Comparison of ENCODE assay signal across 25 cellular contexts in genomic region chr5:62419609-62420008, GRCh38.
"Had no signal": no experiment of that assay in that cellular context is flagged by ENCODE, and none has a peak within 500 bp of the region (broad histone marks: within the 10 kb centered on the region; RNA-seq: fewer than 3 reads in every experiment).

No MANE protein-coding gene starts in this region.

- H3K4me1 Mint-ChIP-seq: mesothelial cell of epicardium had no signal

- H3K9me3 Mint-ChIP-seq: immature natural killer cell, mesothelial cell of epicardium had no signal

- H3K27ac Mint-ChIP-seq: immature natural killer cell, mesothelial cell of epicardium had no signal

- H3K36me3 ChIP-seq: esophagus muscularis mucosa, gastroesophageal sphincter, heart left ventricle had no signal

- H3K27me3 ChIP-seq: dorsolateral prefrontal cortex, esophagus muscularis mucosa, foreskin keratinocyte, gastroesophageal sphincter, heart left ventricle, hepatocyte had no signal

- H3K9me3 ChIP-seq: esophagus muscularis mucosa, gastroesophageal sphincter, heart left ventricle, lower lobe of right lung, mucosa of descending colon had no signal

- H3K4me1 ChIP-seq: foreskin keratinocyte, lower lobe of right lung had no signal

- ATAC-seq: foreskin keratinocyte, gastroesophageal sphincter, left colon, left lobe of liver, lower lobe of right lung, mucosa of descending colon had no signal

- H3K36me3 Mint-ChIP-seq: immature natural killer cell had no signal

- DNase-seq: dermis blood vessel endothelial cell; dorsolateral prefrontal cortex; effector CD4-positive, alpha-beta T cell; effector memory CD4-positive, alpha-beta T cell; foreskin keratinocyte; heart left ventricle; hypothalamus; immature natural killer cell; islet precursor cell; kidney; kidney glomerular epithelial cell; left colon; left ventricle myocardium superior; lower lobe of right lung; mesenchymal stem cell; mucosa of descending colon had no signal

- H3K4me3 Mint-ChIP-seq: immature natural killer cell, mesothelial cell of epicardium had no signal

- H2AFZ ChIP-seq: hepatocyte had no signal

- H3K4me2 ChIP-seq: hepatocyte had no signal

- H3K4me3 ChIP-seq: coronary artery, dorsolateral prefrontal cortex, esophagus muscularis mucosa, gastroesophageal sphincter, heart left ventricle, hepatocyte, lower lobe of right lung, mucosa of descending colon had no signal

- FAIRE-seq: colon, endothelial cell of umbilical vein, frontal cortex, kidney had no signal

- H3K27ac ChIP-seq: coronary artery, dorsolateral prefrontal cortex, esophagus muscularis mucosa, foreskin keratinocyte, gastroesophageal sphincter, hepatocyte, lower lobe of right lung had no signal
